In the genomic region with DNA sequence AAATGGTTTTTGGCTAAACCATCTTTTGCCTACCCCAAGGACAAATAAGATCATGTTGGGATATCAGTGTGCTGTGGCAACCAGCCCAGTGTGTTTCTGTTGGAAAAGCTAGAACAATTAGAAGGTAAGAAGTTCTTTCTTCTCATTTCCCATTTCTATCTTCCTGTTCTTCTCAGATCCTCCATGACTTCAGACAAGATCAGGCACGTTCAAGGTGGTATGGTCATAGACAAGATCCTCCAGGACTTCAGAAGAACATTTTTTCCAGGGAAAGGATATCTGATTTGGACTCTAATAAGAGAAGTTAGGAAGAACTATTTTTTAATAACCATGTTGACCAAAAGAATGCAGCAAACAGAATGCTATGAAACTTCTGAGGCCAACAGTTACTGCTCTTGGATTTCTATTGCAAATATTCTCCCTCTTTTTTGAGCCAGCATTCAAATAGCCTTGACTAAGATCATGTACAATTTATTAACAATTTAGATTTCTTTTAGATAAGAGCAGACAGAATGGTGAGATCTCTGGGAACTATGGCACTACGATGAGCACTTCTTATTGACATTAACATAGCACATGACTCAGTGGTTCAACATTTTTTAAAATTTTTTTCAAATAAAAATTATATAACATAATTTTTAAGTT, we compare ENCODE assay signal across 1 cellular context.
TF ChIP-seq lines count a peak whose summit lies in the region.

No MANE protein-coding gene starts in this region.

TF ChIP-seq in SK-N-SH treated with all-trans-retinoic acid at 6 μM for 48 hours, 23 proteins besides CTCF, POLR2A, EP300 and RAD21 (continued from another document):
- TF ChIP-seq GLIS3 (CRISPR knock-in tag; IDR thresholded peaks at IDR 0.05) (no peak), POU6F1 (CRISPR knock-in tag; IDR thresholded peaks at IDR 0.05; ENCODE audit: borderline replicate concordance, low read depth) (no peak), ISL1 (CRISPR knock-in tag; IDR thresholded peaks at IDR 0.05) (no peak), CREB5 (CRISPR knock-in tag; IDR thresholded peaks at IDR 0.05; ENCODE audit: low read depth) (no peak), ZC3H10 (CRISPR knock-in tag; IDR thresholded peaks at IDR 0.05) (no peak), ESRRG (CRISPR knock-in tag; IDR thresholded peaks at IDR 0.05) (no peak), ZNF565 (CRISPR knock-in tag; conservative IDR thresholded peaks at IDR 0.05; ENCODE audit: low read depth) (no peak), PPARA (CRISPR knock-in tag; IDR thresholded peaks at IDR 0.05; ENCODE audit: borderline replicate concordance) (no peak), RARB (CRISPR knock-in tag; IDR thresholded peaks at IDR 0.05) (no peak)
